ENCODE assay signal across 1 cellular context in the genomic region with DNA sequence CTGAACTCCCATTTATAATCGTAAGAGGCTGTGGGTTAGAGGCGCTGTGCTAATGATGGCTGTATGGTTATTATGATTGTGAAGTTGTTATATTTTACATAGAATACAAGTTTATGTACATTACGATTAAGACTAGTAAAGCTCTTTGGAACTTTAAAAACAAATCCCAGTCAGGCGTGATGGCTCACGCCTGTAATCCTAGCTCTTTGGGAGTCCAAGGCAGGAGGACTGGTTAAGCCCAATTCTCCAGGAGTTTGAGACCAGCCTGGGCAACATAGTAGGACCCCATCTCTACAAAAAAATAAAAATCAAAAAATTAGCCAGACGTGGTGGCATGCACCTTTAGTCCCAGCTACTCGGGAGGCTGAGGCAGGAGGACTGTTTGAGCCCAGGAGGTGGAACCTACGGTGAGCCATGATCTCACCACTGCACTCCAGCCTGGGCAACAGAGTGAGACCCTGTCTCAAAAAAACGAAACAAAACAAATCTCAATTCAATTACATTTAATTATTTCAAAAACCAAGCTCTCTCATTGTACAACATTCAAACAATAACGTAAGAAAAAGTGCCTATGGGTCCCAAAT.
TF ChIP-seq lines count a peak whose summit lies in the region.

No MANE protein-coding gene starts in this region.

TF ChIP-seq in HCT116, 20 proteins besides CTCF, POLR2A, EP300 and RAD21:
- TF ChIP-seq SP1 (IDR thresholded peaks at IDR 0.05; ENCODE audit: low read depth): no peak
- no peak for TF ChIP-seq JUND (IDR thresholded peaks at IDR 0.05)
- TF ChIP-seq EGR1 (IDR thresholded peaks at IDR 0.05; ENCODE audit: low read depth): no peak
- no peak for TF ChIP-seq CBX3 (IDR thresholded peaks at IDR 0.05; ENCODE audit: low read depth)
- TF ChIP-seq TCF7L2 (IDR thresholded peaks at IDR 0.05; ENCODE audit: borderline replicate concordance, extremely low read depth, insufficient read depth, insufficient read length): no peak
- no peak for TF ChIP-seq SIN3A (IDR thresholded peaks at IDR 0.05; ENCODE audit: low read depth)
- TF ChIP-seq, protein P1, sequence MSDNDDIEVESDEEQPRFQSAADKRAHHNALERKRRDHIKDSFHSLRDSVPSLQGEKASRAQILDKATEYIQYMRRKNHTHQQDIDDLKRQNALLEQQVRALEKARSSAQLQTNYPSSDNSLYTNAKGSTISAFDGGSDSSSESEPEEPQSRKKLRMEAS (IDR thresholded peaks at IDR 0.05): no peak
- TF ChIP-seq ELF1 (IDR thresholded peaks at IDR 0.05; ENCODE audit: borderline replicate concordance, low read depth): no peak
- no peak for TF ChIP-seq EZH2phosphoT487 (IDR thresholded peaks at IDR 0.05; ENCODE audit: borderline replicate concordance)
- no peak for TF ChIP-seq FOSL1 (IDR thresholded peaks at IDR 0.05; ENCODE audit: low read depth)
- TF ChIP-seq, protein P2, sequence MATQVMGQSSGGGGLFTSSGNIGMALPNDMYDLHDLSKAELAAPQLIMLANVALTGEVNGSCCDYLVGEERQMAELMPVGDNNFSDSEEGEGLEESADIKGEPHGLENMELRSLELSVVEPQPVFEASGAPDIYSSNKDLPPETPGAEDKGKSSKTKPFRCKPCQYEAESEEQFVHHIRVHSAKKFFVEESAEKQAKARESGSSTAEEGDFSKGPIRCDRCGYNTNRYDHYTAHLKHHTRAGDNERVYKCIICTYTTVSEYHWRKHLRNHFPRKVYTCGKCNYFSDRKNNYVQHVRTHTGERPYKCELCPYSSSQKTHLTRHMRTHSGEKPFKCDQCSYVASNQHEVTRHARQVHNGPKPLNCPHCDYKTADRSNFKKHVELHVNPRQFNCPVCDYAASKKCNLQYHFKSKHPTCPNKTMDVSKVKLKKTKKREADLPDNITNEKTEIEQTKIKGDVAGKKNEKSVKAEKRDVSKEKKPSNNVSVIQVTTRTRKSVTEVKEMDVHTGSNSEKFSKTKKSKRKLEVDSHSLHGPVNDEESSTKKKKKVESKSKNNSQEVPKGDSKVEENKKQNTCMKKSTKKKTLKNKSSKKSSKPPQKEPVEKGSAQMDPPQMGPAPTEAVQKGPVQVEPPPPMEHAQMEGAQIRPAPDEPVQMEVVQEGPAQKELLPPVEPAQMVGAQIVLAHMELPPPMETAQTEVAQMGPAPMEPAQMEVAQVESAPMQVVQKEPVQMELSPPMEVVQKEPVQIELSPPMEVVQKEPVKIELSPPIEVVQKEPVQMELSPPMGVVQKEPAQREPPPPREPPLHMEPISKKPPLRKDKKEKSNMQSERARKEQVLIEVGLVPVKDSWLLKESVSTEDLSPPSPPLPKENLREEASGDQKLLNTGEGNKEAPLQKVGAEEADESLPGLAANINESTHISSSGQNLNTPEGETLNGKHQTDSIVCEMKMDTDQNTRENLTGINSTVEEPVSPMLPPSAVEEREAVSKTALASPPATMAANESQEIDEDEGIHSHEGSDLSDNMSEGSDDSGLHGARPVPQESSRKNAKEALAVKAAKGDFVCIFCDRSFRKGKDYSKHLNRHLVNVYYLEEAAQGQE (IDR thresholded peaks at IDR 0.05; ENCODE audit: low read depth): no peak
- TF ChIP-seq POLR2AphosphoS5 (IDR thresholded peaks at IDR 0.05; ENCODE audit: low read depth, low read length): no peak
- TF ChIP-seq YY1 (IDR thresholded peaks at IDR 0.05; ENCODE audit: extremely low read depth, insufficient replicate concordance, low read depth, low read length): no peak
- no peak for TF ChIP-seq ZBTB33 (IDR thresholded peaks at IDR 0.05; ENCODE audit: extremely low read depth, insufficient replicate concordance, low read length)
- no peak for TF ChIP-seq CEBPB (IDR thresholded peaks at IDR 0.05; ENCODE audit: low read depth)
- no peak for TF ChIP-seq ZNF274 (IDR thresholded peaks at IDR 0.05; ENCODE audit: low read depth, low read length)
